ENCODE assay signal across 8 cellular contexts in the genomic region with DNA sequence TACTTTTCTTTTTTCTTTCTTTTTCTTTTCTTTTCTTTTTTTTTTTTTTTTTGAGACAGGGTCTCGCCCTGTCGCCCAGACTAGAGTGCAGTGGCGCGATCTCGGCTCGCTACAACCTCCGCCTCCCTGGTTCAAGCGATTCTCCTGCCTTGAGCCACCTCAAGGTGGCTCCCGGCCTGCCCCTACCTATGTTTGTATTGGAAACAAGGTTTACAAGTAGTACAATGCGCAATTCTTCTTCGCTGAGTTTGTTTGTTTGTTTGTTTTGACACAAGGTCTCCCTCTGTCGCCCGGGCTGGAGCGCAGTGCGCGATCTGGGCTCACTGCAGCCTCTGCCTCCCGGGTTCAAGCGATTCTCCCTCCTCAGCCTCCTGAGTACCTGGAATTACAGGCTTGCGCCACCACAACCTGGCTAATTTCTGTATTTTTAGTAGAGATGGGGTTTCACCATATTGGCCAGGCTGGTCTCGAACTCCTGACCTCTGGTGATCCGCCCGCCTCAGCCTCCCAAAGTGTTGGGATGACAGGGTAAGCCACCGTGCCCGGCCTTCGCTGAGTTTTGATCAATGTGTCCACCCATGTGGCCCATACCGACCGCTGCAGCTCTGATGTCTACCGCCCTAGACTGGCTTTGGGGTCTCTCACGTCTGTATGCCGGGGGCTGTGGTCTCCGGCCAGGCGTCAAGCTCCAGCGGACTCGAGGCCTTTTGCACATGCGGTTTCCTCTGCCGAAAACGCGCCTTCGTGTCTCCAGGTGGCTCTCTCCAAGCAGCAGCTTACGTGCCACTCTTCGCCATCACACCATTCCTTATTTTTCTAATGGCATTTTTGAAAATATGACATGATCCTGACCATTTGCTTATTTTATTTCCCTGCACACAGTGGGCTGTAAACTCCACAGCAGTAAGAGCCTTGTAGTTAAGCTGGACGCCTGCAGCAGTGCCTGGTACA. TPM values are rescaled to one million over a fixed set of nuclear protein-coding genes. Genes with fewer than 3 reads are reported as not detected.
A peak's percentile ranks its signal among the peaks of the same experiment; 100 is the strongest.
DNase-seq lines count a peak whose midpoint lies in the region; TF ChIP-seq lines count a peak whose summit lies in the region.

No MANE protein-coding gene starts in this region.

- intact Hi-C loops in activated CD4-positive, alpha-beta memory T cell treated with anti-CD3 and anti-CD28 coated beads for 36 hours (cut with micrococcal nuclease): loop anchor here (1.0 to 2.0 kb wide), 3 partner anchors 15 to 249 kb away; no protein-coding TSS in a partner anchor

- H3K4me3 ChIP-seq in iPS-18c (ENCODE audit: insufficient read depth, low read depth, low read length) (peak overlapping the region; percentile 40; the same call in 1 of the 2 replicates), suprapubic skin (peak overlapping the region; percentile 46)

- no peak for TF ChIP-seq CTCF in suprapubic skin (IDR thresholded peaks at IDR 0.05)

- H3K27me3 Mint-ChIP-seq in activated CD4-positive, alpha-beta T cell treated with anti-CD3 and anti-CD28 coated beads, Interleukin-2, amount 10 ng/mL, durations not matched to agents 7 days and 5 days: peaks cover 45% of the 10 kb centered on the region
- peaks cover 26% of the 10 kb centered on the region for H3K27me3 Mint-ChIP-seq in activated CD4-positive, alpha-beta memory T cell treated with anti-CD3 and anti-CD28 coated beads for 36 hours

- no peaks in the 10 kb centered on the region for H3K36me3 ChIP-seq in suprapubic skin

- no peak for TF ChIP-seq EP300 in suprapubic skin (IDR thresholded peaks at IDR 0.05)

- peak overlapping the region; percentile 85 for H3K27ac Mint-ChIP-seq in activated CD4-positive, alpha-beta T cell treated with anti-CD3 and anti-CD28 coated beads, Interleukin-2, amount 10 ng/mL, durations not matched to agents 7 days and 5 days
- no peak overlapping the region for H3K27ac Mint-ChIP-seq in activated CD4-positive, alpha-beta memory T cell treated with anti-CD3 and anti-CD28 coated beads for 36 hours

- no peak for TF ChIP-seq POLR2A in suprapubic skin (IDR thresholded peaks at IDR 0.05)

- CTCF ChIA-PET in activated CD4-positive, alpha-beta T cell treated with anti-CD3 and anti-CD28 coated beads, Interleukin-2, amount 10 ng/mL, durations not matched to agents 7 days and 5 days (lab: Charles Lee): interaction anchor here (0.6 to 5.9 kb wide), 23 partner anchors 10 to 249 kb away, joined by 3 to 48 read pairs (median 4); partner anchors contain the start of genes ACADVL, ASGR1, CTDNEP1 and DLG4
- CTCF ChIA-PET in activated CD4-positive, alpha-beta memory T cell treated with anti-CD3 and anti-CD28 coated beads for 36 hours (lab: Charles Lee): interaction anchor here (0.6 to 5.5 kb wide), 39 partner anchors 10 to 637 kb away, joined by 3 to 145 read pairs (median 4); partner anchors contain the start of genes ACADVL, ACAP1, DLG4 and DVL2

- no peak for DNase-seq in activated CD4-positive, alpha-beta T cell treated with anti-CD3 and anti-CD28 coated beads, Interleukin-2, amount 10 ng/mL, durations not matched to agents 7 days and 5 days
- DNase-seq in activated CD4-positive, alpha-beta T cell treated with anti-CD3 and anti-CD28 coated beads, Interleukin-2, amount 50 U/mL, for 1 hour: no peak
- DNase-seq in activated CD4-positive, alpha-beta memory T cell treated with anti-CD3 and anti-CD28 coated beads for 36 hours: no peak
- no peak for DNase-seq in suprapubic skin (ENCODE audit: low spot score in 2 of 2)
- DNase-seq in hepatic stellate cell (ENCODE audit: low spot score): no peak
- no peak for DNase-seq in COLO829 (ENCODE audit: low spot score)
- no peak for DNase-seq in NCI-H146 treated with DMSO at 0.1 percent for 48 hours (lab: John Stamatoyannopoulos, UW; ENCODE audit: unreplicated experiment)

- no peaks in the 10 kb centered on the region for H3K9me3 Mint-ChIP-seq in activated CD4-positive, alpha-beta T cell treated with anti-CD3 and anti-CD28 coated beads, Interleukin-2, amount 10 ng/mL, durations not matched to agents 7 days and 5 days
- no peaks in the 10 kb centered on the region for H3K9me3 Mint-ChIP-seq in activated CD4-positive, alpha-beta memory T cell treated with anti-CD3 and anti-CD28 coated beads for 36 hours

- peaks cover 44% of the 10 kb centered on the region for H3K27me3 ChIP-seq in suprapubic skin

- no peaks in the 10 kb centered on the region for H3K36me3 Mint-ChIP-seq in activated CD4-positive, alpha-beta T cell treated with anti-CD3 and anti-CD28 coated beads, Interleukin-2, amount 10 ng/mL, durations not matched to agents 7 days and 5 days (ENCODE audit: low read depth)
- H3K36me3 Mint-ChIP-seq in activated CD4-positive, alpha-beta memory T cell treated with anti-CD3 and anti-CD28 coated beads for 36 hours: no peaks in the 10 kb centered on the region

- H3K9me3 ChIP-seq in iPS-18c (ENCODE audit: control insufficient read depth, insufficient read depth, low read length): no peaks in the 10 kb centered on the region
- H3K9me3 ChIP-seq in suprapubic skin: no peaks in the 10 kb centered on the region

- POLR2A ChIA-PET in activated CD4-positive, alpha-beta T cell treated with anti-CD3 and anti-CD28 coated beads, Interleukin-2, amount 10 ng/mL, durations not matched to agents 7 days and 5 days (lab: Charles Lee): no interaction called here
- POLR2A ChIA-PET in activated CD4-positive, alpha-beta memory T cell treated with anti-CD3 and anti-CD28 coated beads for 36 hours (lab: Charles Lee): interaction anchor here (0.6 to 1.7 kb wide), 4 partner anchors 14 to 259 kb away, joined by 3 to 8 read pairs (median 4); partner anchors contain the start of gene SLC2A4

- H3K27ac ChIP-seq in suprapubic skin: peak overlapping the region; percentile 76

- WGBS in suprapubic skin: 47% methylated on average over 38 of the region's 42 CpGs

- H3K4me1 ChIP-seq in suprapubic skin: peaks cover 57% of the 10 kb centered on the region

- H3K4me3 Mint-ChIP-seq in activated CD4-positive, alpha-beta T cell treated with anti-CD3 and anti-CD28 coated beads, Interleukin-2, amount 10 ng/mL, durations not matched to agents 7 days and 5 days: peak overlapping the region; percentile 73
- H3K4me3 Mint-ChIP-seq in activated CD4-positive, alpha-beta memory T cell treated with anti-CD3 and anti-CD28 coated beads for 36 hours: peak overlapping the region; percentile 66

- peaks cover 26% of the 10 kb centered on the region for H3K4me1 Mint-ChIP-seq in activated CD4-positive, alpha-beta T cell treated with anti-CD3 and anti-CD28 coated beads, Interleukin-2, amount 10 ng/mL, durations not matched to agents 7 days and 5 days
- peaks cover 21% of the 10 kb centered on the region for H3K4me1 Mint-ChIP-seq in activated CD4-positive, alpha-beta memory T cell treated with anti-CD3 and anti-CD28 coated beads for 36 hours (ENCODE audit: low read depth)

RNA-seq across cellular contexts. Expression of gene YBX2, which starts 1.1 kb away (rescaled TPM):
- under 1 TPM; 0.55 to 0.83 TPM for total RNA-seq in activated CD4-positive, alpha-beta T cell treated with anti-CD3 and anti-CD28 coated beads, Interleukin-2, amount 10 ng/mL, durations not matched to agents 7 days and 5 days
- under 1 TPM; 0.70 to 0.83 TPM for total RNA-seq in activated CD4-positive, alpha-beta memory T cell treated with anti-CD3 and anti-CD28 coated beads for 36 hours
- total RNA-seq in suprapubic skin: 1 to 10 TPM; 1.9 to 9.7 (median 4.0) TPM

RNA-seq across cellular contexts. Expression of gene EIF5A, which starts 11.9 kb away (rescaled TPM):
- total RNA-seq in activated CD4-positive, alpha-beta T cell treated with anti-CD3 and anti-CD28 coated beads, Interleukin-2, amount 10 ng/mL, durations not matched to agents 7 days and 5 days: 100 to 1,000 TPM; 470 to 502 TPM
- 100 to 1,000 TPM; 774 to 776 TPM for total RNA-seq in activated CD4-positive, alpha-beta memory T cell treated with anti-CD3 and anti-CD28 coated beads for 36 hours
- total RNA-seq in suprapubic skin: 100 to 1,000 TPM; 172 to 314 (median 239) TPM

RNA-seq across cellular contexts. Expression of gene SLC2A4, which starts 14.0 kb away (rescaled TPM):
- total RNA-seq in activated CD4-positive, alpha-beta T cell treated with anti-CD3 and anti-CD28 coated beads, Interleukin-2, amount 10 ng/mL, durations not matched to agents 7 days and 5 days: not detected
- under 1 TPM; 0.15 to 0.19 TPM for total RNA-seq in activated CD4-positive, alpha-beta memory T cell treated with anti-CD3 and anti-CD28 coated beads for 36 hours
- total RNA-seq in suprapubic skin: 10 to 100 TPM in 2 of 4 donors, 1 to 10 TPM in 2; 2.4 to 19.4 (median 10.8) TPM

RNA-seq across cellular contexts. Expression of gene GPS2, which starts 19.7 kb away (rescaled TPM):
- 100 to 1,000 TPM in 1 of 2 experiments, 10 to 100 TPM in 1; 85.9 to 105 TPM for total RNA-seq in activated CD4-positive, alpha-beta T cell treated with anti-CD3 and anti-CD28 coated beads, Interleukin-2, amount 10 ng/mL, durations not matched to agents 7 days and 5 days
- 10 to 100 TPM; 34.9 to 38.7 TPM for total RNA-seq in activated CD4-positive, alpha-beta memory T cell treated with anti-CD3 and anti-CD28 coated beads for 36 hours
- total RNA-seq in suprapubic skin: 100 to 1,000 TPM in 1 of 4 donors, 10 to 100 TPM in 3; 77.4 to 123 (median 87.0) TPM

RNA-seq across cellular contexts. Expression of gene CLDN7, which starts 33.2 kb away (rescaled TPM):
- total RNA-seq in activated CD4-positive, alpha-beta T cell treated with anti-CD3 and anti-CD28 coated beads, Interleukin-2, amount 10 ng/mL, durations not matched to agents 7 days and 5 days: under 1 TPM in 1 of 2 experiments, not detected in 1; 0.29 TPM
- total RNA-seq in activated CD4-positive, alpha-beta memory T cell treated with anti-CD3 and anti-CD28 coated beads for 36 hours: 1 to 10 TPM; 1.5 to 1.6 TPM
- total RNA-seq in suprapubic skin: 10 to 100 TPM in 2 of 4 donors, 1 to 10 TPM in 2; 7.7 to 14.5 (median 11.0) TPM
